ENCODE assay signal across 19 cellular contexts in genomic region chr19:3433313-3433712, GRCh38. TPM values are rescaled to one million over a fixed set of nuclear protein-coding genes. Genes with fewer than 3 reads are reported as not detected.
A peak's percentile ranks its signal among the peaks of the same experiment; 100 is the strongest.
DNase-seq lines count a peak whose midpoint lies in the region; ATAC-seq and TF ChIP-seq lines count a peak whose summit lies in the region.
"Had no signal": no experiment of that assay in that cellular context is flagged by ENCODE, and none has a peak within 500 bp of the region (broad histone marks: within the 10 kb centered on the region; RNA-seq: fewer than 3 reads in every experiment).

No MANE protein-coding gene starts in this region.

- H3K4me1 ChIP-seq in BLaER1: peaks cover 60% of the 10 kb centered on the region
- H3K4me1 ChIP-seq in lower lobe of right lung: peaks cover 44% of the 10 kb centered on the region

- no peaks in the 10 kb centered on the region for H3K9me3 ChIP-seq in BLaER1
- no peaks in the 10 kb centered on the region for H3K9me3 ChIP-seq in lower lobe of right lung

- no peak overlapping the region for H3K9ac ChIP-seq in BLaER1

- H3K27ac ChIP-seq in BLaER1: 0 out of 2 replicates have a peak overlapping the region, but pooled peaks have one; percentile 2
- H3K27ac ChIP-seq in lower lobe of right lung: peak overlapping the region; percentile 85
- H3K27ac ChIP-seq: epithelial cell of prostate, HL-60 had no signal

- H3K4me3 ChIP-seq in BLaER1: no peak overlapping the region
- H3K4me3 ChIP-seq in astrocyte of the spinal cord (ENCODE audit: low read depth, low read length): no peak overlapping the region
- no peak overlapping the region for H3K4me3 ChIP-seq in lower lobe of right lung
- no peak overlapping the region for H3K4me3 ChIP-seq in foreskin fibroblast (ENCODE audit: low read depth in 1 of 2, low read length in 2 of 2)

- H3K27me3 ChIP-seq in BLaER1 (no peaks in the 10 kb centered on the region), lower lobe of right lung (ENCODE audit: low read depth) (no peaks in the 10 kb centered on the region)

- no peaks in the 10 kb centered on the region for H3K9me3 Mint-ChIP-seq in stimulated activated memory B cell treated with anti-CD40 and anti-IgM and Interleukin-4, amounts not matched to agents 10 μg/mL and 1 μg/mL and 100 μg/mL, for 72 hours
- H3K9me3 Mint-ChIP-seq: CD4-positive, alpha-beta T cell had no signal

- peaks cover 38% of the 10 kb centered on the region for H3K4me1 Mint-ChIP-seq in stimulated activated memory B cell treated with anti-CD40 and anti-IgM and Interleukin-4, amounts not matched to agents 10 μg/mL and 1 μg/mL and 100 μg/mL, for 72 hours

- H3K36me3 Mint-ChIP-seq in stimulated activated memory B cell treated with anti-CD40 and anti-IgM and Interleukin-4, amounts not matched to agents 10 μg/mL and 1 μg/mL and 100 μg/mL, for 72 hours: peaks cover 13% of the 10 kb centered on the region

- peak overlapping the region; percentile 97 for H3K27ac Mint-ChIP-seq in stimulated activated memory B cell treated with anti-CD40 and anti-IgM and Interleukin-4, amounts not matched to agents 10 μg/mL and 1 μg/mL and 100 μg/mL, for 72 hours

- H3K36me3 ChIP-seq in BLaER1: peaks cover 61% of the 10 kb centered on the region
- H3K36me3 ChIP-seq in lower lobe of right lung: peaks cover 55% of the 10 kb centered on the region

- no peak for TF ChIP-seq CTCF in astrocyte of the spinal cord (IDR thresholded peaks at IDR 0.05; ENCODE audit: low read depth, low read length)
- no peak for TF ChIP-seq CTCF in lower lobe of right lung (IDR thresholded peaks at IDR 0.05)
- TF ChIP-seq CTCF in foreskin fibroblast (IDR thresholded peaks at IDR 0.05; ENCODE audit: low read depth, low read length): no peak

- intact Hi-C loops in lower lobe of right lung (cut with DNase I): no loop called here

- H4K20me1 ChIP-seq in BLaER1: no peaks in the 10 kb centered on the region

- no peak overlapping the region for H3K4me2 ChIP-seq in BLaER1

- DNase-seq in astrocyte of the spinal cord (ENCODE audit: low read depth, low spot score): peak; percentile 45
- DNase-seq in lower lobe of right lung: no peak
- DNase-seq in SW 1271 (lab: John Stamatoyannopoulos, UW): no peak
- no peak for DNase-seq in foreskin fibroblast
- DNase-seq: activated gamma-delta T cell treated with Interleukin-2 at 50 U/mL for 16 hours; aorta; CD4-positive, alpha-beta T cell; cortex of kidney; DMS79; GOT3; NCI-H526 treated with DMSO at 0.1 percent for 48 hours; small intestine; T1000 had no signal

- H3K4me3 Mint-ChIP-seq in stimulated activated memory B cell treated with anti-CD40 and anti-IgM and Interleukin-4, amounts not matched to agents 10 μg/mL and 1 μg/mL and 100 μg/mL, for 72 hours: no peak overlapping the region

- ATAC-seq in lower lobe of right lung (no peak), HG02852 (IDR thresholded peaks at IDR 0.05; ENCODE audit: unreplicated experiment) (no peak), GM18861 (IDR thresholded peaks at IDR 0.05; ENCODE audit: unreplicated experiment) (no peak)
- ATAC-seq in stimulated activated memory B cell treated with anti-CD40 and anti-IgM and Interleukin-4, amounts not matched to agents 10 μg/mL and 1 μg/mL and 100 μg/mL, for 72 hours: no peak

- in situ Hi-C loops in astrocyte of the spinal cord (cut with HindIII; ENCODE audit: low sequenced_read_pairs): no loop called here

- no peaks in the 10 kb centered on the region for H3K27me3 Mint-ChIP-seq in stimulated activated memory B cell treated with anti-CD40 and anti-IgM and Interleukin-4, amounts not matched to agents 10 μg/mL and 1 μg/mL and 100 μg/mL, for 72 hours
- H3K27me3 Mint-ChIP-seq: CD4-positive, alpha-beta T cell had no signal

RNA-seq across cellular contexts. Expression of gene SMIM24, which starts 47.0 kb away (rescaled TPM):
- total RNA-seq in lower lobe of right lung: not detected
- total RNA-seq: aorta; CD4-positive, alpha-beta T cell had no signal

RNA-seq across cellular contexts. Expression of gene SMIM44, which starts 49.9 kb away (rescaled TPM):
- not detected for total RNA-seq in lower lobe of right lung
- total RNA-seq: aorta; CD4-positive, alpha-beta T cell had no signal
